Comparison of ENCODE assay signal across 1 cellular context in the genomic region with DNA sequence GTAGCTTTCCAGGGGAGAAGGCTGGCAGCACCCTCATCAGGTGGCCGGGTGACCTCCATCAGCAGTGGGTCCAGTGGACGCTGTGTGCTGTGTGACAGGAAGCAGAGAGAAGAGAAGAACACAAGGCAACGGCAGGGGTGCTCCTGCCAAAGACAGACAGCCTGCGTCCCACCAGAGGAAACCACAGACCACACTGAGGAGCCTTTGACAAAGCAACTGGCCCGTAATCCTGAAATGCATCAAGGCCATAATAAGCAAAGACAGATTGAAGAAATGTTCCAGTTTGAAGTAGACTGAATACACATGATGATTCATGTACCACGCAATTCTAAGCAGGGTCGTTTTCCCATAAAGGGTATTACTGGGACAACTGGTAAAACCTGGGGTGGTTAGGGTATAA.
TF ChIP-seq lines count a peak whose summit lies in the region.

No MANE protein-coding gene starts in this region.

TF ChIP-seq in GM23338, 12 proteins besides CTCF, POLR2A, EP300 and RAD21 (continued from another document):
- TF ChIP-seq ZNF462 (CRISPR knock-in tag; IDR thresholded peaks at IDR 0.05): no peak
- TF ChIP-seq EZH2 (IDR thresholded peaks at IDR 0.05; ENCODE audit: low read depth, unreplicated experiment): no peak
- TF ChIP-seq JUNB (IDR thresholded peaks at IDR 0.05; ENCODE audit: unreplicated experiment): no peak
- TF ChIP-seq ZNF331 (CRISPR knock-in tag; IDR thresholded peaks at IDR 0.05; ENCODE audit: low read depth): no peak
- no peak for TF ChIP-seq NANOG (IDR thresholded peaks at IDR 0.05; ENCODE audit: borderline replicate concordance)
- no peak for TF ChIP-seq POLR2AphosphoS5 (IDR thresholded peaks at IDR 0.05; ENCODE audit: low read depth)
- TF ChIP-seq ETS1 (IDR thresholded peaks at IDR 0.05): no peak
- TF ChIP-seq CREB1 (CRISPR knock-in tag; IDR thresholded peaks at IDR 0.05; ENCODE audit: low read depth): no peak
- no peak for TF ChIP-seq ZNF114 (CRISPR knock-in tag; IDR thresholded peaks at IDR 0.05)
- TF ChIP-seq, protein P1, sequence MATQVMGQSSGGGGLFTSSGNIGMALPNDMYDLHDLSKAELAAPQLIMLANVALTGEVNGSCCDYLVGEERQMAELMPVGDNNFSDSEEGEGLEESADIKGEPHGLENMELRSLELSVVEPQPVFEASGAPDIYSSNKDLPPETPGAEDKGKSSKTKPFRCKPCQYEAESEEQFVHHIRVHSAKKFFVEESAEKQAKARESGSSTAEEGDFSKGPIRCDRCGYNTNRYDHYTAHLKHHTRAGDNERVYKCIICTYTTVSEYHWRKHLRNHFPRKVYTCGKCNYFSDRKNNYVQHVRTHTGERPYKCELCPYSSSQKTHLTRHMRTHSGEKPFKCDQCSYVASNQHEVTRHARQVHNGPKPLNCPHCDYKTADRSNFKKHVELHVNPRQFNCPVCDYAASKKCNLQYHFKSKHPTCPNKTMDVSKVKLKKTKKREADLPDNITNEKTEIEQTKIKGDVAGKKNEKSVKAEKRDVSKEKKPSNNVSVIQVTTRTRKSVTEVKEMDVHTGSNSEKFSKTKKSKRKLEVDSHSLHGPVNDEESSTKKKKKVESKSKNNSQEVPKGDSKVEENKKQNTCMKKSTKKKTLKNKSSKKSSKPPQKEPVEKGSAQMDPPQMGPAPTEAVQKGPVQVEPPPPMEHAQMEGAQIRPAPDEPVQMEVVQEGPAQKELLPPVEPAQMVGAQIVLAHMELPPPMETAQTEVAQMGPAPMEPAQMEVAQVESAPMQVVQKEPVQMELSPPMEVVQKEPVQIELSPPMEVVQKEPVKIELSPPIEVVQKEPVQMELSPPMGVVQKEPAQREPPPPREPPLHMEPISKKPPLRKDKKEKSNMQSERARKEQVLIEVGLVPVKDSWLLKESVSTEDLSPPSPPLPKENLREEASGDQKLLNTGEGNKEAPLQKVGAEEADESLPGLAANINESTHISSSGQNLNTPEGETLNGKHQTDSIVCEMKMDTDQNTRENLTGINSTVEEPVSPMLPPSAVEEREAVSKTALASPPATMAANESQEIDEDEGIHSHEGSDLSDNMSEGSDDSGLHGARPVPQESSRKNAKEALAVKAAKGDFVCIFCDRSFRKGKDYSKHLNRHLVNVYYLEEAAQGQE (IDR thresholded peaks at IDR 0.05; ENCODE audit: unreplicated experiment): no peak
- no peak for TF ChIP-seq EZH2phosphoT487 (IDR thresholded peaks at IDR 0.05; ENCODE audit: unreplicated experiment)
TF ChIP-seq in GM23338: peak in this region for 0.
